In the genomic region with DNA sequence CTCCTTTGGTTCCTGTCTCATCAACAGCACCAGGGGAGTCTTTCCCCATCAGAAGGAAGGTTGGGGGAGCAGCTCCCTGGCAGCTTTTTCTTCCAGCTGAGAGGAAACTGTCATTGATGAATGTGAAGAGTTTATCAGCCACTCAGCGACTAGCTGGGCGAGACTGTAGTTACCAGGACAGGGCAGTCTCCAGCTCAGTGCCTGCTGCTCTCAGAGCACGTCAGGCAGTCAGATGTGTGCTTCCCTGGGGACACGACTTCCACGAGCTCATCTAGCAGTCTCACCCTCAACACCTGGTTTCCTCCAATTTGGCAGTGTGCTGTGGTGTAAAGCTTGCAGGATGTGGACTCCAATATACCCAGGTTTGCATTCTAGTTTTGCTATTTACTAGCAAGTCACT, we compare ENCODE assay signal across 1 cellular context.
TF ChIP-seq lines count a peak whose summit lies in the region.

No MANE protein-coding gene starts in this region.

TF ChIP-seq in WTC11, 78 proteins besides CTCF, POLR2A, EP300 and RAD21:
- TF ChIP-seq, protein P1, sequence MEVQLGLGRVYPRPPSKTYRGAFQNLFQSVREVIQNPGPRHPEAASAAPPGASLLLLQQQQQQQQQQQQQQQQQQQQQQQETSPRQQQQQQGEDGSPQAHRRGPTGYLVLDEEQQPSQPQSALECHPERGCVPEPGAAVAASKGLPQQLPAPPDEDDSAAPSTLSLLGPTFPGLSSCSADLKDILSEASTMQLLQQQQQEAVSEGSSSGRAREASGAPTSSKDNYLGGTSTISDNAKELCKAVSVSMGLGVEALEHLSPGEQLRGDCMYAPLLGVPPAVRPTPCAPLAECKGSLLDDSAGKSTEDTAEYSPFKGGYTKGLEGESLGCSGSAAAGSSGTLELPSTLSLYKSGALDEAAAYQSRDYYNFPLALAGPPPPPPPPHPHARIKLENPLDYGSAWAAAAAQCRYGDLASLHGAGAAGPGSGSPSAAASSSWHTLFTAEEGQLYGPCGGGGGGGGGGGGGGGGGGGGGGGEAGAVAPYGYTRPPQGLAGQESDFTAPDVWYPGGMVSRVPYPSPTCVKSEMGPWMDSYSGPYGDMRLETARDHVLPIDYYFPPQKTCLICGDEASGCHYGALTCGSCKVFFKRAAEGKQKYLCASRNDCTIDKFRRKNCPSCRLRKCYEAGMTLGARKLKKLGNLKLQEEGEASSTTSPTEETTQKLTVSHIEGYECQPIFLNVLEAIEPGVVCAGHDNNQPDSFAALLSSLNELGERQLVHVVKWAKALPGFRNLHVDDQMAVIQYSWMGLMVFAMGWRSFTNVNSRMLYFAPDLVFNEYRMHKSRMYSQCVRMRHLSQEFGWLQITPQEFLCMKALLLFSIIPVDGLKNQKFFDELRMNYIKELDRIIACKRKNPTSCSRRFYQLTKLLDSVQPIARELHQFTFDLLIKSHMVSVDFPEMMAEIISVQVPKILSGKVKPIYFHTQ (CRISPR knock-in tag; IDR thresholded peaks at IDR 0.05) = no peak
- TF ChIP-seq ZNF396 (CRISPR knock-in tag; IDR thresholded peaks at IDR 0.05; ENCODE audit: borderline replicate concordance) (no peak), SP1 (CRISPR knock-in tag; conservative IDR thresholded peaks at IDR 0.05) (no peak), TCF7 (CRISPR knock-in tag; IDR thresholded peaks at IDR 0.05; ENCODE audit: low read depth) (no peak), CDX4 (CRISPR knock-in tag; IDR thresholded peaks at IDR 0.05; ENCODE audit: borderline replicate concordance) (no peak)
